In genomic region chr2:218218409-218219185, GRCh38 we compare ENCODE assay signal across 8 cellular contexts. TPM values are rescaled to one million over a fixed set of nuclear protein-coding genes. Genes with fewer than 3 reads are reported as not detected.
DNase-seq lines count a peak whose midpoint lies in the region; ATAC-seq and TF ChIP-seq lines count a peak whose summit lies in the region.

No MANE protein-coding gene starts in this region.

- H3K9ac ChIP-seq in muscle layer of colon (ENCODE audit: low read length): peak overlapping the region; percentile 37

- peak overlapping the region; percentile 95 to 96 for H3K27ac ChIP-seq in breast epithelium
- H3K27ac ChIP-seq in muscle layer of colon (ENCODE audit: low read depth, low read length): peak overlapping the region; percentile 95

- peak overlapping the region; percentile 93 for H3K4me3 Mint-ChIP-seq in HFFc6

- H3K27ac Mint-ChIP-seq in HFFc6: peak overlapping the region; percentile 95

- TF ChIP-seq POLR2A in breast epithelium (IDR thresholded peaks at IDR 0.05): no peak

- peaks cover 4% of the 10 kb centered on the region for H3K27me3 Mint-ChIP-seq in HFFc6 (ENCODE audit: insufficient read depth)

- TF ChIP-seq CTCF in HFFc6 (IDR thresholded peaks at IDR 0.05): no peak
- no peak for TF ChIP-seq CTCF in breast epithelium (IDR thresholded peaks at IDR 0.05)

- peak; percentile 39 to 50 for ATAC-seq in activated CD4-positive, CD25-positive, alpha-beta regulatory T cell treated with anti-CD3 and anti-CD28 coated beads, Interleukin-2, amount 50 U/mL, for 24 hours

- H3K36me3 ChIP-seq in breast epithelium (no peaks in the 10 kb centered on the region), muscle layer of colon (ENCODE audit: insufficient read depth, low read length) (no peaks in the 10 kb centered on the region)

- intact Hi-C loops in breast epithelium (cut with DNase I; ENCODE audit: low total_unique reads): no loop called here

- H3K4me1 ChIP-seq in breast epithelium: peaks cover 0 to 4% of the 10 kb centered on the region in 2 donors
- peaks cover 63% of the 10 kb centered on the region for H3K4me1 ChIP-seq in muscle layer of colon (ENCODE audit: insufficient read depth, low read length)

- H3K27me3 ChIP-seq in breast epithelium: no peaks in the 10 kb centered on the region
- no peaks in the 10 kb centered on the region for H3K27me3 ChIP-seq in muscle layer of colon (ENCODE audit: control insufficient read depth in 1 of 2, insufficient read depth in 2 of 2, low read length in 2 of 2)

- H3K9me3 ChIP-seq in breast epithelium: no peaks in the 10 kb centered on the region
- no peaks in the 10 kb centered on the region for H3K9me3 ChIP-seq in muscle layer of colon (ENCODE audit: low read length)

- no peaks in the 10 kb centered on the region for H3K9me3 Mint-ChIP-seq in HFFc6

- H3K36me3 Mint-ChIP-seq in HFFc6 (ENCODE audit: low read depth): peaks cover 41% of the 10 kb centered on the region

- peak overlapping the region; percentile 86 to 100 (median 98) for H3K4me3 ChIP-seq in breast epithelium
- peak overlapping the region; percentile 78 to 85 for H3K4me3 ChIP-seq in muscle layer of colon (ENCODE audit: low read depth in 1 of 2, low read length in 2 of 2)

- DNase-seq in activated CD4-positive, CD25-positive, alpha-beta regulatory T cell treated with anti-CD3 and anti-CD28 coated beads, Interleukin-2, amount 50 U/mL, for 72 hours: no peak
- no peak for DNase-seq in HFFc6
- peak; percentile 49 to 90 for DNase-seq in NOMO-1 (lab: John Stamatoyannopoulos, UW; ENCODE audit: unreplicated experiment in 2 of 2)
- no peak for DNase-seq in breast epithelium (ENCODE audit: low spot score in 2 of 2)
- no peak for DNase-seq in inferior parietal cortex (ENCODE audit: extremely low spot score)
- no peak for DNase-seq in LoVo (ENCODE audit: low spot score)

- peaks cover 61% of the 10 kb centered on the region for H3K4me1 Mint-ChIP-seq in HFFc6 (ENCODE audit: low read depth)

RNA-seq across cellular contexts. Expression of gene ARPC2, which starts 1.6 kb away (rescaled TPM):
- total RNA-seq in HFFc6 (2021; fragmentation: NEBNext Ultra II Directional; extraction: Animal tissue kit (Norgen Biotek cat#: 25700)): 100 to 1,000 TPM; 458 to 516 (median 500) TPM
- 100 to 1,000 TPM; 212 to 336 (median 248) TPM for total RNA-seq in breast epithelium

RNA-seq across cellular contexts. Expression of gene GPBAR1, which starts 42.2 kb away (rescaled TPM):
- under 1 TPM in 5 of 6 experiments, not detected in 1; 0.10 to 0.17 (median 0.12) TPM for total RNA-seq in HFFc6 (2021; fragmentation: NEBNext Ultra II Directional; extraction: Animal tissue kit (Norgen Biotek cat#: 25700))
- 10 to 100 TPM in 1 of 3 donors, 1 to 10 TPM in 2; 5.2 to 22.2 (median 8.5) TPM for total RNA-seq in breast epithelium

RNA-seq across cellular contexts. Expression of gene AAMP, which starts 51.3 kb away (rescaled TPM):
- 10 to 100 TPM; 71.6 to 91.3 (median 80.4) TPM for total RNA-seq in HFFc6 (2021; fragmentation: NEBNext Ultra II Directional; extraction: Animal tissue kit (Norgen Biotek cat#: 25700))
- 100 to 1,000 TPM; 150 to 164 (median 151) TPM for total RNA-seq in breast epithelium

RNA-seq across cellular contexts. Expression of gene PNKD, which starts 51.7 kb away (rescaled TPM):
- total RNA-seq in HFFc6 (2021; fragmentation: NEBNext Ultra II Directional; extraction: Animal tissue kit (Norgen Biotek cat#: 25700)): 10 to 100 TPM; 50.8 to 62.8 (median 57.7) TPM
- total RNA-seq in breast epithelium: 10 to 100 TPM; 30.2 to 48.3 (median 35.6) TPM

RNA-seq across cellular contexts. Expression of gene CXCR1, which starts 51.8 kb away (rescaled TPM):
- not detected for total RNA-seq in HFFc6 (2021; fragmentation: NEBNext Ultra II Directional; extraction: Animal tissue kit (Norgen Biotek cat#: 25700))
- under 1 TPM in 1 of 3 donors, not detected in 2; 0.16 TPM for total RNA-seq in breast epithelium

Comparison
In these comparisons a context has a peak if more than half of its experiments do, and no peak if none do; other contexts are left out.
1. DNase-seq: peak in NOMO-1 (2 of 2); none in activated CD4-positive, CD25-positive, alpha-beta regulatory T cell treated with anti-CD3 and anti-CD28 coated beads, Interleukin-2, amount 50 U/mL, for 72 hours (single experiment), HFFc6 (single experiment), breast epithelium (0 of 2), inferior parietal cortex (single experiment) and LoVo (single experiment).
2. RNA of gene GPBAR1, which starts 42.2 kb away (total RNA-seq): 5.2 to 22.2 TPM in breast epithelium; 0.10 to 0.17 TPM in HFFc6; every median in the first group is over 4 times any median in the second.